1 cellular context compared by ENCODE assay signal in genomic region chr10:78455873-78456272, GRCh38.
TF ChIP-seq lines count a peak whose summit lies in the region.

No MANE protein-coding gene starts in this region.

TF ChIP-seq in GM23338, 12 proteins besides CTCF, POLR2A, EP300 and RAD21 (continued from another document):
- TF ChIP-seq ZNF462 (CRISPR knock-in tag; IDR thresholded peaks at IDR 0.05) (no peak), ZNF114 (CRISPR knock-in tag; IDR thresholded peaks at IDR 0.05) (no peak), STAT1 (IDR thresholded peaks at IDR 0.05; ENCODE audit: unreplicated experiment) (no peak), POLR2AphosphoS5 (IDR thresholded peaks at IDR 0.05; ENCODE audit: low read depth) (no peak), ZNF331 (CRISPR knock-in tag; IDR thresholded peaks at IDR 0.05; ENCODE audit: low read depth) (no peak), ETS1 (IDR thresholded peaks at IDR 0.05) (no peak), REST (IDR thresholded peaks at IDR 0.05; ENCODE audit: unreplicated experiment) (no peak)
